ENCODE assay signal across 28 cellular contexts in genomic region chr3:189076459-189076858, GRCh38.
"Had no signal": no experiment of that assay in that cellular context is flagged by ENCODE, and none has a peak within 500 bp of the region (broad histone marks: within the 10 kb centered on the region; RNA-seq: fewer than 3 reads in every experiment).

No MANE protein-coding gene starts in this region.

- H3K27me3 ChIP-seq: ascending aorta, cardiac muscle cell, left lung, sigmoid colon, vagina had no signal

- H3K36me3 Mint-ChIP-seq: activated naive CD8-positive, alpha-beta T cell treated with anti-CD3 and anti-CD28 coated beads, Interleukin-2, amount 10 ng/mL, durations not matched to agents 7 days and 5 days; brain; naive thymus-derived CD8-positive, alpha-beta T cell; stimulated activated effector memory CD8-positive, alpha-beta T cell treated with anti-CD3 and anti-CD28 coated beads, Interleukin-12 subunit alpha, Interleukin-12 subunit beta, amount 100 ng/mL, for 72 hours; type B pancreatic cell had no signal

- DNase-seq: activated CD4-positive, alpha-beta T cell treated with anti-CD3 and anti-CD28 coated beads for 36 hours; activated CD4-positive, CD25-positive, alpha-beta regulatory T cell; activated effector memory CD4-positive, alpha-beta T cell treated with Interleukin-2 at 50 U/mL for 16 hours; activated naive CD4-positive, alpha-beta T cell treated with Interleukin-2 at 50 U/mL for 16 hours; activated naive CD8-positive, alpha-beta T cell treated with anti-CD3 and anti-CD28 coated beads, Interleukin-2, amount 10 ng/mL, durations not matched to agents 7 days and 5 days; activated T-cell treated with anti-CD3 and anti-CD28 coated beads for 4 hours; dorsolateral prefrontal cortex; effector memory CD4-positive, alpha-beta T cell; left lung; lower lobe of right lung; mesenchymal stem cell; naive thymus-derived CD8-positive, alpha-beta T cell; nucleus accumbens; psoas muscle; sigmoid colon; small intestine; stimulated activated CD4-positive, alpha-beta T cell treated with anti-CD3 and anti-CD28 coated beads, Interleukin-4, amount 100 ng/mL, for 24 hours had no signal

- H3K36me3 ChIP-seq: ascending aorta, cardiac muscle cell, left lung, lower lobe of right lung, sigmoid colon, thoracic aorta, vagina had no signal

- H3K4me1 Mint-ChIP-seq: activated CD4-positive, alpha-beta T cell treated with anti-CD3 and anti-CD28 coated beads for 36 hours; brain; naive thymus-derived CD8-positive, alpha-beta T cell; neural crest cell had no signal

- H3K27ac Mint-ChIP-seq: activated CD4-positive, alpha-beta T cell treated with anti-CD3 and anti-CD28 coated beads for 36 hours; activated naive CD8-positive, alpha-beta T cell treated with anti-CD3 and anti-CD28 coated beads, Interleukin-2, amount 10 ng/mL, durations not matched to agents 7 days and 5 days; brain; naive thymus-derived CD8-positive, alpha-beta T cell; stimulated activated effector memory CD8-positive, alpha-beta T cell treated with anti-CD3 and anti-CD28 coated beads, Interleukin-12 subunit alpha, Interleukin-12 subunit beta, amount 100 ng/mL, for 72 hours; stimulated activated naive CD8-positive, alpha-beta T cell treated with anti-CD3 and anti-CD28 coated beads, Interleukin-15, Interleukin-2, amounts not matched to agents 100 ng/mL and 50 ng/mL, for 24 hours; type B pancreatic cell had no signal

- ATAC-seq: activated CD4-positive, alpha-beta T cell treated with anti-CD3 and anti-CD28 coated beads for 36 hours; left lung; lower lobe of right lung; naive thymus-derived CD8-positive, alpha-beta T cell; psoas muscle; stimulated activated effector memory CD8-positive, alpha-beta T cell treated with anti-CD3 and anti-CD28 coated beads, Interleukin-12 subunit alpha, Interleukin-12 subunit beta, amount 100 ng/mL, for 72 hours had no signal

- H3K4me1 ChIP-seq: ascending aorta, left lung, lower lobe of right lung, parathyroid adenoma, psoas muscle, sigmoid colon, vagina had no signal

- H3K9me3 ChIP-seq: ascending aorta, left lung, lower lobe of right lung, psoas muscle, sigmoid colon, thoracic aorta, vagina had no signal

- H3K27me3 Mint-ChIP-seq: activated CD4-positive, alpha-beta T cell treated with anti-CD3 and anti-CD28 coated beads for 36 hours; activated naive CD8-positive, alpha-beta T cell treated with anti-CD3 and anti-CD28 coated beads, Interleukin-2, amount 10 ng/mL, durations not matched to agents 7 days and 5 days; brain; stimulated activated naive CD8-positive, alpha-beta T cell treated with anti-CD3 and anti-CD28 coated beads, Interleukin-15, Interleukin-2, amounts not matched to agents 100 ng/mL and 50 ng/mL, for 24 hours; type B pancreatic cell had no signal

- H3K4me3 Mint-ChIP-seq: activated CD4-positive, alpha-beta T cell treated with anti-CD3 and anti-CD28 coated beads for 36 hours; activated naive CD8-positive, alpha-beta T cell treated with anti-CD3 and anti-CD28 coated beads, Interleukin-2, amount 10 ng/mL, durations not matched to agents 7 days and 5 days; brain; naive thymus-derived CD8-positive, alpha-beta T cell; neural crest cell; stimulated activated effector memory CD8-positive, alpha-beta T cell treated with anti-CD3 and anti-CD28 coated beads, Interleukin-12 subunit alpha, Interleukin-12 subunit beta, amount 100 ng/mL, for 72 hours; stimulated activated naive CD8-positive, alpha-beta T cell treated with anti-CD3 and anti-CD28 coated beads, Interleukin-15, Interleukin-2, amounts not matched to agents 100 ng/mL and 50 ng/mL, for 24 hours; type B pancreatic cell had no signal

- H2AFZ ChIP-seq: parathyroid adenoma had no signal

- H3K4me3 ChIP-seq: ascending aorta, cardiac muscle cell, coronary artery, dorsolateral prefrontal cortex, left lung, lower lobe of right lung, psoas muscle, sigmoid colon, thoracic aorta, vagina had no signal

- H3K9me3 Mint-ChIP-seq: activated naive CD8-positive, alpha-beta T cell treated with anti-CD3 and anti-CD28 coated beads, Interleukin-2, amount 10 ng/mL, durations not matched to agents 7 days and 5 days; brain; naive thymus-derived CD8-positive, alpha-beta T cell; neural crest cell; stimulated activated effector memory CD8-positive, alpha-beta T cell treated with anti-CD3 and anti-CD28 coated beads, Interleukin-12 subunit alpha, Interleukin-12 subunit beta, amount 100 ng/mL, for 72 hours; stimulated activated naive CD8-positive, alpha-beta T cell treated with anti-CD3 and anti-CD28 coated beads, Interleukin-15, Interleukin-2, amounts not matched to agents 100 ng/mL and 50 ng/mL, for 24 hours; type B pancreatic cell had no signal

- H3K9ac ChIP-seq: parathyroid adenoma had no signal

- H3K27ac ChIP-seq: ascending aorta, cardiac muscle cell, coronary artery, dorsolateral prefrontal cortex, left lung, lower lobe of right lung, parathyroid adenoma, psoas muscle, sigmoid colon, thoracic aorta, vagina had no signal

- H3K79me2 ChIP-seq: parathyroid adenoma had no signal
